In genomic region chr12:120762093-120762492, GRCh38 we compare ENCODE assay signal across 11 cellular contexts. TPM values are rescaled to one million over a fixed set of nuclear protein-coding genes. Genes with fewer than 3 reads are reported as not detected.
DNase-seq lines count a peak whose midpoint lies in the region; ATAC-seq and TF ChIP-seq lines count a peak whose summit lies in the region.
"Had no signal": no experiment of that assay in that cellular context is flagged by ENCODE, and none has a peak within 500 bp of the region (broad histone marks: within the 10 kb centered on the region; RNA-seq: fewer than 3 reads in every experiment).

No MANE protein-coding gene starts in this region.

- no peak overlapping the region for H3K4me2 ChIP-seq in GM23248 (ENCODE audit: unreplicated experiment)

- H3K36me3 ChIP-seq in ascending aorta, result peaks cover 35 to 42% of the 10 kb centered on the region in 2 donors
- H3K36me3 ChIP-seq in esophagus muscularis mucosa, result peaks cover 23 to 69% (median 50%) of the 10 kb centered on the region in 4 donors
- peaks cover 20 to 32% of the 10 kb centered on the region in 2 donors for H3K36me3 ChIP-seq in lung (ENCODE audit: control insufficient read depth in 2 of 2, insufficient read depth in 2 of 2, low read length in 2 of 2)
- H3K36me3 ChIP-seq in GM23248 (ENCODE audit: low read depth), result peaks cover 9% of the 10 kb centered on the region; the same call in 1 of the 2 replicates

- TF ChIP-seq POLR2A in esophagus muscularis mucosa (IDR thresholded peaks at IDR 0.05; ENCODE audit: low read depth), result no peak

- H3K9ac ChIP-seq in GM23248, result no peak overlapping the region

- DNase-seq in ascending aorta (ENCODE audit: low spot score in 2 of 2), result no peak
- DNase-seq in esophagus muscularis mucosa (ENCODE audit: extremely low spot score), result no peak
- peak; percentile 49 for DNase-seq in lung (ENCODE audit: low spot score)
- DNase-seq in stimulated activated effector memory CD8-positive, alpha-beta T cell treated with anti-CD3 and anti-CD28 coated beads, Interleukin-12 subunit alpha, Interleukin-12 subunit beta, amount 100 ng/mL, for 72 hours (ENCODE audit: low spot score in 2 of 2), result no peak
- DNase-seq in DMS53 treated with DMSO at 0.1 percent for 48 hours (lab: John Stamatoyannopoulos, UW; ENCODE audit: unreplicated experiment), result no peak
- no peak for DNase-seq in amniotic stem cell (lab: John Stamatoyannopoulos, UW)
- no peak for DNase-seq in NK-92 (lab: John Stamatoyannopoulos, UW; ENCODE audit: unreplicated experiment)
- no peak for DNase-seq in GM23248
- DNase-seq: activated effector memory CD4-positive, alpha-beta T cell treated with anti-CD3 and anti-CD28 coated beads, Interleukin-2, amount 50 U/mL, for 16 hours; posterior cingulate gyrus had no signal

- no peaks in the 10 kb centered on the region for H3K79me2 ChIP-seq in GM23248 (ENCODE audit: insufficient read depth)

- H3K27ac ChIP-seq in ascending aorta (peak overlapping the region; percentile 20 to 51), esophagus muscularis mucosa (replicated peaks in 1 of 4) (peak overlapping the region; percentile 52 to 72 (median 64)), lung (ENCODE audit: low read depth in 1 of 2, low read length in 1 of 2) (peak overlapping the region; percentile 43 to 65), GM23248 (no peak overlapping the region)
- H3K27ac ChIP-seq: SJSA1 had no signal

- in situ Hi-C loops in GM23248 (cut with MboI), result no loop called here

- H3K9me3 ChIP-seq in ascending aorta, result no peaks in the 10 kb centered on the region
- H3K9me3 ChIP-seq in esophagus muscularis mucosa, result no peaks in the 10 kb centered on the region
- no peaks in the 10 kb centered on the region for H3K9me3 ChIP-seq in lung (ENCODE audit: control insufficient read depth in 2 of 2, insufficient read depth in 1 of 2, low read length in 1 of 2)
- H3K9me3 ChIP-seq in GM23248 (ENCODE audit: low read depth), result no peaks in the 10 kb centered on the region
- H3K9me3 ChIP-seq: SJSA1 had no signal

- H3K36me3 Mint-ChIP-seq in stimulated activated effector memory CD8-positive, alpha-beta T cell treated with anti-CD3 and anti-CD28 coated beads, Interleukin-12 subunit alpha, Interleukin-12 subunit beta, amount 100 ng/mL, for 72 hours, result peaks cover 64% of the 10 kb centered on the region

- no peaks in the 10 kb centered on the region for H3K9me3 Mint-ChIP-seq in stimulated activated effector memory CD8-positive, alpha-beta T cell treated with anti-CD3 and anti-CD28 coated beads, Interleukin-12 subunit alpha, Interleukin-12 subunit beta, amount 100 ng/mL, for 72 hours

- no peaks in the 10 kb centered on the region for H3K9me2 ChIP-seq in GM23248 (ENCODE audit: insufficient read depth)

- TF ChIP-seq CTCF in ascending aorta (IDR thresholded peaks at IDR 0.05), result no peak
- TF ChIP-seq CTCF in esophagus muscularis mucosa (IDR thresholded peaks at IDR 0.05), result no peak
- TF ChIP-seq CTCF in lung (IDR thresholded peaks at IDR 0.05; ENCODE audit: control extremely low read depth, extremely low read depth), result no peak

- no peak overlapping the region for H3K4me3 Mint-ChIP-seq in stimulated activated effector memory CD8-positive, alpha-beta T cell treated with anti-CD3 and anti-CD28 coated beads, Interleukin-12 subunit alpha, Interleukin-12 subunit beta, amount 100 ng/mL, for 72 hours

- 62% methylated on average over 6 of the region's 6 CpGs for WGBS in esophagus muscularis mucosa
- WGBS in lung, 2 donors, result 66 to 81% methylated on average over 6 of the region's 6 CpGs
- WGBS in GM23248 (ENCODE audit: low coverage in 1 of 2, low lambda C conversion rate in 2 of 2, missing lambda C conversion rate in 2 of 2), 2 experiments, result 77 to 84% methylated on average over 6 of the region's 6 CpGs

- no peak overlapping the region for H3K4me3 ChIP-seq in ascending aorta
- H3K4me3 ChIP-seq in esophagus muscularis mucosa, result no peak overlapping the region
- no peak overlapping the region for H3K4me3 ChIP-seq in lung
- no peak overlapping the region for H3K4me3 ChIP-seq in GM23248
- H3K4me3 ChIP-seq: SJSA1 had no signal

- intact Hi-C loops in ascending aorta (cut with DNase I) (no loop called here), esophagus muscularis mucosa (cut with DNase I) (no loop called here)

- no peaks in the 10 kb centered on the region for H3K4me1 Mint-ChIP-seq in stimulated activated effector memory CD8-positive, alpha-beta T cell treated with anti-CD3 and anti-CD28 coated beads, Interleukin-12 subunit alpha, Interleukin-12 subunit beta, amount 100 ng/mL, for 72 hours

- H3K27ac Mint-ChIP-seq in stimulated activated effector memory CD8-positive, alpha-beta T cell treated with anti-CD3 and anti-CD28 coated beads, Interleukin-12 subunit alpha, Interleukin-12 subunit beta, amount 100 ng/mL, for 72 hours, result peak overlapping the region; percentile 27

- TF ChIP-seq EP300 in esophagus muscularis mucosa (IDR thresholded peaks at IDR 0.05), result no peak

- ATAC-seq in lung (ENCODE audit: insufficient read depth, low FRiP score), result peak; percentile 43
- ATAC-seq in stimulated activated effector memory CD8-positive, alpha-beta T cell treated with anti-CD3 and anti-CD28 coated beads, Interleukin-12 subunit alpha, Interleukin-12 subunit beta, amount 100 ng/mL, for 72 hours, result no peak

- H3K27me3 ChIP-seq in ascending aorta, result no peaks in the 10 kb centered on the region
- H3K27me3 ChIP-seq in esophagus muscularis mucosa, result no peaks in the 10 kb centered on the region
- no peaks in the 10 kb centered on the region for H3K27me3 ChIP-seq in lung (ENCODE audit: control insufficient read depth, insufficient read depth)
- H3K27me3 ChIP-seq in GM23248 (replicated peaks; ENCODE audit: insufficient read depth), result no peaks in the 10 kb centered on the region
- H3K27me3 ChIP-seq: SJSA1 had no signal

- H4K20me1 ChIP-seq in GM23248 (ENCODE audit: insufficient read depth), result no peaks in the 10 kb centered on the region

- no peaks in the 10 kb centered on the region for H3F3A ChIP-seq in GM23248 (ENCODE audit: insufficient read depth)

- H2AFZ ChIP-seq in GM23248, result no peak overlapping the region

- peaks cover 0 to 3% of the 10 kb centered on the region in 2 donors for H3K4me1 ChIP-seq in ascending aorta
- H3K4me1 ChIP-seq in esophagus muscularis mucosa, result peaks cover 14 to 19% (median 18%) of the 10 kb centered on the region in 4 donors
- H3K4me1 ChIP-seq in lung (ENCODE audit: control insufficient read depth in 2 of 2, insufficient read depth in 2 of 2, low read length in 2 of 2), result no peaks in the 10 kb centered on the region
- H3K4me1 ChIP-seq in GM23248 (ENCODE audit: insufficient read depth), result no peaks in the 10 kb centered on the region
- H3K4me1 ChIP-seq: SJSA1 had no signal

RNA-seq across cellular contexts. Expression of gene ACADS, which starts 36.5 kb away (rescaled TPM):
- total RNA-seq in ascending aorta (58.5 TPM), esophagus muscularis mucosa (10 to 100 TPM; 31.6 to 64.2 (median 46.0) TPM), lung (10 to 100 TPM; 16.4 to 32.4 TPM)
- polyA plus RNA-seq in lung (10 to 100 TPM; 22.3 to 31.6 TPM), GM23248 (2016; fragmentation: Nextera tagmentation; extraction: Ambion mirVana) (10.1 and 10.5 TPM in 2 replicates)
- total RNA-seq in GM23248 (2014; rRNA removed; shearing (Covaris generic)), result 14.5 and 20.6 TPM in 2 replicates

RNA-seq across cellular contexts. Expression of gene UNC119B, which starts 51.8 kb away (rescaled TPM):
- total RNA-seq in ascending aorta (26.8 TPM), esophagus muscularis mucosa (10 to 100 TPM; 20.0 to 30.8 (median 28.5) TPM), lung (10 to 100 TPM; 30.2 to 43.2 TPM)
- polyA plus RNA-seq in lung (10 to 100 TPM in 1 of 2 donors, 1 to 10 TPM in 1; 8.6 to 21.2 TPM), GM23248 (2016; fragmentation: Nextera tagmentation; extraction: Ambion mirVana) (7.6 TPM in 2 replicates)
- 17.8 and 22.4 TPM in 2 replicates for total RNA-seq in GM23248 (2014; rRNA removed; shearing (Covaris generic))
